1 cellular context compared by ENCODE assay signal in the genomic region with DNA sequence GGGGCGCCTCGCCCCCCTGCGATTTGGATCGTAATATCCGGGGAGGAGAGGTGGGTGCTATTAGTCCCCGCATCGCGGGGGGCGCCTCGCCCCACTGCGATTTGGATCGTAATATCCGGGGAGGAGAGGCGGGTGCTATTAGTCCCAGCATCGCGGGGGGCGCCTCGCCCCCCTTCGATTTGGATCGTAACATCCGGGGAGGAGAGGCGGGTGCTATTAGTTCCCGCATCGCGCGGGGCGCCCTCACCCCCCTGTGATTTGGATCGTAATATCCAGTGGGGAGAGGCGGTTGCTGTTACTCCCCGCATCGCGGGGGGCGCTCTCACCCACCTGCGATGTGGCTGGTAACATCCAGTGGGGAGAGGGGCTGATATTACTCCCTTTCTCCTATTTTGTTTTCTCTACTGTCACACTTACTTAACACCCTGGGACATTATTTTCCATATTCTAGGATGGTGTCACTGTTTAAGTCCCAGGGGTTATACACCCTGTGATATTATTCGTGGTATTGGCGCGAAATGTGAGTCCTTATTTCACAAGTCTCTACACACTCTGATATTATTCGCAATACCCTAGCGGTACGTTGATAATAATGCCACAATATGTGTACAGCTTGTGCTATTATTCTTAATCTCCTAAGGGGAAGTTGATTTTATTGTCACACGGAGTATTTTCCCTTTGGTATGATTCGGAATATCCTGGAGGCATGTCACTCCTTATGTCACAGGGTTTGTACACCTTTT.
TF ChIP-seq lines count a peak whose summit lies in the region.

No MANE protein-coding gene starts in this region.

TF ChIP-seq in HepG2, 621 proteins besides CTCF, POLR2A, EP300 and RAD21 (continued from another document):
- no peak for TF ChIP-seq ZBTB25 (CRISPR knock-in tag; IDR thresholded peaks at IDR 0.05)
- TF ChIP-seq, protein P1, sequence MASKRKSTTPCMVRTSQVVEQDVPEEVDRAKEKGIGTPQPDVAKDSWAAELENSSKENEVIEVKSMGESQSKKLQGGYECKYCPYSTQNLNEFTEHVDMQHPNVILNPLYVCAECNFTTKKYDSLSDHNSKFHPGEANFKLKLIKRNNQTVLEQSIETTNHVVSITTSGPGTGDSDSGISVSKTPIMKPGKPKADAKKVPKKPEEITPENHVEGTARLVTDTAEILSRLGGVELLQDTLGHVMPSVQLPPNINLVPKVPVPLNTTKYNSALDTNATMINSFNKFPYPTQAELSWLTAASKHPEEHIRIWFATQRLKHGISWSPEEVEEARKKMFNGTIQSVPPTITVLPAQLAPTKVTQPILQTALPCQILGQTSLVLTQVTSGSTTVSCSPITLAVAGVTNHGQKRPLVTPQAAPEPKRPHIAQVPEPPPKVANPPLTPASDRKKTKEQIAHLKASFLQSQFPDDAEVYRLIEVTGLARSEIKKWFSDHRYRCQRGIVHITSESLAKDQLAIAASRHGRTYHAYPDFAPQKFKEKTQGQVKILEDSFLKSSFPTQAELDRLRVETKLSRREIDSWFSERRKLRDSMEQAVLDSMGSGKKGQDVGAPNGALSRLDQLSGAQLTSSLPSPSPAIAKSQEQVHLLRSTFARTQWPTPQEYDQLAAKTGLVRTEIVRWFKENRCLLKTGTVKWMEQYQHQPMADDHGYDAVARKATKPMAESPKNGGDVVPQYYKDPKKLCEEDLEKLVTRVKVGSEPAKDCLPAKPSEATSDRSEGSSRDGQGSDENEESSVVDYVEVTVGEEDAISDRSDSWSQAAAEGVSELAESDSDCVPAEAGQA (IDR thresholded peaks at IDR 0.05; ENCODE audit: low read depth): no peak
- TF ChIP-seq, protein P1 (CRISPR knock-in tag; IDR thresholded peaks at IDR 0.05; ENCODE audit: borderline replicate concordance): no peak
- no peak for TF ChIP-seq ZBTB10 (CRISPR knock-in tag; IDR thresholded peaks at IDR 0.05; ENCODE audit: borderline replicate concordance)
- TF ChIP-seq FOSL2 (CRISPR knock-in tag; IDR thresholded peaks at IDR 0.05): no peak
- no peak for TF ChIP-seq PAF1 (CRISPR knock-in tag; IDR thresholded peaks at IDR 0.05)
- TF ChIP-seq HNRNPK (IDR thresholded peaks at IDR 0.05; ENCODE audit: low read depth, low read length, poor library complexity, severe bottlenecking): no peak
- no peak for TF ChIP-seq ZNF703 (CRISPR knock-in tag; IDR thresholded peaks at IDR 0.05; ENCODE audit: borderline replicate concordance)
